In genomic region chr2:106575955-106576354, GRCh38 we compare ENCODE assay signal across 9 cellular contexts.
DNase-seq lines count a peak whose midpoint lies in the region; ATAC-seq and TF ChIP-seq lines count a peak whose summit lies in the region.
"Had no signal": no experiment of that assay in that cellular context is flagged by ENCODE, and none has a peak within 500 bp of the region (broad histone marks: within the 10 kb centered on the region; RNA-seq: fewer than 3 reads in every experiment).

No MANE protein-coding gene starts in this region.

- H3K36me3 Mint-ChIP-seq in progenitor cell of endocrine pancreas (ENCODE audit: insufficient read depth): no peaks in the 10 kb centered on the region

- H3K27ac Mint-ChIP-seq in progenitor cell of endocrine pancreas: no peak overlapping the region
- H3K27ac Mint-ChIP-seq: activated naive CD8-positive, alpha-beta T cell treated with anti-CD3 and anti-CD28 coated beads, Interleukin-2, amount 50 U/mL, for 24 hours had no signal

- no peaks in the 10 kb centered on the region for H3K36me3 ChIP-seq in left lung

- H3K27ac ChIP-seq in coronary artery (peak overlapping the region; percentile 46 to 71), left lung (no peak overlapping the region)

- peak overlapping the region; percentile 6 for H3K4me3 ChIP-seq in coronary artery
- H3K4me3 ChIP-seq in left lung: no peak overlapping the region

- TF ChIP-seq CTCF in coronary artery (IDR thresholded peaks at IDR 0.05): no peak
- no peak for TF ChIP-seq CTCF in left lung (IDR thresholded peaks at IDR 0.05)
- TF ChIP-seq CTCF in progenitor cell of endocrine pancreas (IDR thresholded peaks at IDR 0.05; ENCODE audit: unreplicated experiment): no peak

- DNase-seq in Right ventricle myocardium inferior (ENCODE audit: missing footprints): peak; percentile 72
- no peak for DNase-seq in cardiac septum (ENCODE audit: low spot score)
- DNase-seq in coronary artery (ENCODE audit: low spot score): no peak
- no peak for DNase-seq in left lung
- no peak for DNase-seq in hippocampal formation (lab: John Stamatoyannopoulos, UW)
- DNase-seq in progenitor cell of endocrine pancreas (ENCODE audit: low spot score, unreplicated experiment): no peak
- DNase-seq in NCI-H1092 (lab: John Stamatoyannopoulos, UW): no peak
- DNase-seq in germinal center (ENCODE audit: low spot score): no peak
- DNase-seq: activated naive CD8-positive, alpha-beta T cell treated with anti-CD3 and anti-CD28 coated beads, Interleukin-2, amount 50 U/mL, for 24 hours had no signal

- H3K4me1 ChIP-seq in left lung: no peaks in the 10 kb centered on the region

- no peaks in the 10 kb centered on the region for H3K9me3 Mint-ChIP-seq in progenitor cell of endocrine pancreas (ENCODE audit: low read depth)
- H3K9me3 Mint-ChIP-seq: activated naive CD8-positive, alpha-beta T cell treated with anti-CD3 and anti-CD28 coated beads, Interleukin-2, amount 50 U/mL, for 24 hours had no signal

- H3K27me3 ChIP-seq in left lung: peaks cover 0 to 24% of the 10 kb centered on the region in 2 donors

- H3K4me3 Mint-ChIP-seq in progenitor cell of endocrine pancreas (ENCODE audit: low read depth): no peak overlapping the region
- H3K4me3 Mint-ChIP-seq: activated naive CD8-positive, alpha-beta T cell treated with anti-CD3 and anti-CD28 coated beads, Interleukin-2, amount 50 U/mL, for 24 hours had no signal

- H3K4me1 Mint-ChIP-seq in progenitor cell of endocrine pancreas (ENCODE audit: low read depth): peaks cover 1% of the 10 kb centered on the region
- H3K4me1 Mint-ChIP-seq: activated naive CD8-positive, alpha-beta T cell treated with anti-CD3 and anti-CD28 coated beads, Interleukin-2, amount 50 U/mL, for 24 hours had no signal

- H3K9me3 ChIP-seq in left lung: no peaks in the 10 kb centered on the region

- ATAC-seq in Right ventricle myocardium inferior (peak; percentile 80), left lung (peak; percentile 60)
- ATAC-seq: activated naive CD8-positive, alpha-beta T cell treated with anti-CD3 and anti-CD28 coated beads, Interleukin-2, amount 50 U/mL, for 24 hours had no signal

- intact Hi-C loops in Right ventricle myocardium inferior (cut with DNase I): no loop called here
- intact Hi-C loops in cardiac septum (cut with DNase I): no loop called here
- intact Hi-C loops in left lung (cut with DNase I): no loop called here

- peaks cover 30% of the 10 kb centered on the region for H3K27me3 Mint-ChIP-seq in progenitor cell of endocrine pancreas

Comparison
In these comparisons a context has a peak if more than half of its experiments do, and no peak if none do; other contexts are left out.
1. H3K27ac ChIP-seq: peak in coronary artery (2 of 2); none in left lung (0 of 2).